Comparison of ENCODE assay signal across 11 cellular contexts in the genomic region with DNA sequence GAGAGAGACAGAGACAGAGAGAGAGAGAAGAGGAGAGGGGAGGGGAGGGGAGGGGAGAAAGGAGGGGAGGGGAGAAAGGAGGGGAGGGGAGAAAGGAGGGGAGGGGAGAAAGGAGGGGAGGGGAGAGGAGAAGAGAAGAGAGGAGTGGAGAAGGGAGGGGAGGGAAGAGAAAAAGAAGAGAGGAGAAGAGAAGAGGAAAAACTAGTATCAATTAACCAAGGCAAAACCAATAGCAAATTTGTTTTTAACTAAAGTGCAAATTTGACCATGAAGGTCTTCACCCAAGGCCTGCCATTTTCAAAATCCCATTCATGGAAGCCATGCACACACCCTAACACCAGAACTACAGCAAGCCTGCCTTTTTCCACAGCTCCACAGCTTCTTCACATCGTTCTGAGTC. TPM values are rescaled to one million over a fixed set of nuclear protein-coding genes. Genes with fewer than 3 reads are reported as not detected.
"Had no signal": no experiment of that assay in that cellular context is flagged by ENCODE, and none has a peak within 500 bp of the region (broad histone marks: within the 10 kb centered on the region; RNA-seq: fewer than 3 reads in every experiment).

No MANE protein-coding gene starts in this region.

- ATAC-seq: GM23338, HCT116 had no signal

- H3K36me3 ChIP-seq: HAP-1 had no signal

- H3K9ac ChIP-seq: GM23248 had no signal

- H3K4me2 ChIP-seq: GM23338 had no signal

- H3K9me3 ChIP-seq: HAP-1 had no signal

- H2AFZ ChIP-seq: GM23248, GM23338 had no signal

- H3K27ac ChIP-seq: GM23248 had no signal

- H3K4me1 ChIP-seq: HAP-1 had no signal

- FAIRE-seq: H1, H54 had no signal

- H3K4me3 ChIP-seq: GM23248, GM23338, HAP-1 had no signal

- DNase-seq: GM23248, GOT3, H7, H9, HCEC 1CT, HFFc6 had no signal

RNA-seq across cellular contexts. Expression of gene GRIN2A, which starts 16.6 kb away (rescaled TPM):
- total RNA-seq: GM23248 had no signal
- polyA plus RNA-seq: GM23248 had no signal
